16 cellular contexts compared by ENCODE assay signal in genomic region chr11:64430570-64430969, GRCh38.
DNase-seq lines count a peak whose midpoint lies in the region; ATAC-seq and TF ChIP-seq lines count a peak whose summit lies in the region.
"Had no signal": no experiment of that assay in that cellular context is flagged by ENCODE, and none has a peak within 500 bp of the region (broad histone marks: within the 10 kb centered on the region; RNA-seq: fewer than 3 reads in every experiment).

No MANE protein-coding gene starts in this region.

- H3K4me1 Mint-ChIP-seq in Caco-2 (ENCODE audit: low read depth, unreplicated experiment), result peaks cover 23% of the 10 kb centered on the region
- peaks cover 14% of the 10 kb centered on the region for H3K4me1 Mint-ChIP-seq in glutamatergic neuron (ENCODE audit: low read depth, unreplicated experiment)
- H3K4me1 Mint-ChIP-seq in neural crest cell, result peaks cover 11% of the 10 kb centered on the region
- H3K4me1 Mint-ChIP-seq: B cell had no signal

- H3K4me1 ChIP-seq in Caco-2 (peaks cover 36% of the 10 kb centered on the region), lower lobe of right lung (no peaks in the 10 kb centered on the region)
- H3K4me1 ChIP-seq: HAP-1 had no signal

- H3K9me3 Mint-ChIP-seq in Caco-2 (ENCODE audit: unreplicated experiment), result no peaks in the 10 kb centered on the region
- peaks cover 2% of the 10 kb centered on the region for H3K9me3 Mint-ChIP-seq in glutamatergic neuron (ENCODE audit: unreplicated experiment)
- no peaks in the 10 kb centered on the region for H3K9me3 Mint-ChIP-seq in neural crest cell

- no peak overlapping the region for H3K4me3 ChIP-seq in Caco-2 (ENCODE audit: low read depth, low read length)
- no peak overlapping the region for H3K4me3 ChIP-seq in lower lobe of right lung
- H3K4me3 ChIP-seq: HAP-1 had no signal

- TF ChIP-seq CTCF in Caco-2 (IDR thresholded peaks at IDR 0.05; ENCODE audit: insufficient read depth in 1 of 2, low read depth in 1 of 2, low read length in 1 of 2, severe bottlenecking in 1 of 2, unreplicated experiment in 1 of 2) (no peak), glutamatergic neuron (IDR thresholded peaks at IDR 0.05; ENCODE audit: partially characterized antibody, unreplicated experiment) (no peak), neural crest cell (conservative IDR thresholded peaks at IDR 0.05) (no peak), lower lobe of right lung (IDR thresholded peaks at IDR 0.05) (no peak)

- H3K27ac Mint-ChIP-seq in Caco-2 (ENCODE audit: unreplicated experiment) (peak overlapping the region; percentile 31), glutamatergic neuron (ENCODE audit: unreplicated experiment) (no peak overlapping the region), neural crest cell (ENCODE audit: unreplicated experiment) (peak overlapping the region; percentile 46)
- H3K27ac Mint-ChIP-seq: B cell; CD14-positive monocyte; CD8-positive, alpha-beta T cell had no signal

- H3K27me3 ChIP-seq in Caco-2 (replicated peaks; ENCODE audit: control insufficient read depth, insufficient read depth, low read length), result no peaks in the 10 kb centered on the region
- H3K27me3 ChIP-seq in lower lobe of right lung (ENCODE audit: low read depth), result peaks cover 18% of the 10 kb centered on the region

- BruUV-seq in Caco-2 (replicated peaks; lab: Mats Ljungman, UMichigan), result no TSS peak

- H3K36me3 Mint-ChIP-seq in Caco-2 (ENCODE audit: insufficient read depth, unreplicated experiment), result peaks cover 8% of the 10 kb centered on the region
- no peaks in the 10 kb centered on the region for H3K36me3 Mint-ChIP-seq in glutamatergic neuron (ENCODE audit: unreplicated experiment)
- no peaks in the 10 kb centered on the region for H3K36me3 Mint-ChIP-seq in neural crest cell (ENCODE audit: low read depth)
- H3K36me3 Mint-ChIP-seq: CD8-positive, alpha-beta T cell had no signal

- DNase-seq in Caco-2 (no peak), glutamatergic neuron (no peak), neural crest cell (ENCODE audit: low read depth, low spot score) (no peak), NCI-H82 treated with DMSO at 0.1 percent for 48 hours (lab: John Stamatoyannopoulos, UW; ENCODE audit: unreplicated experiment) (no peak), lower lobe of right lung (no peak)
- DNase-seq: CD8-positive, alpha-beta T cell; COR-L47; DND-41; GDM1; GOT3 had no signal

- ATAC-seq in HG02571 (IDR thresholded peaks at IDR 0.05; ENCODE audit: unreplicated experiment) (no peak), GM21717 (IDR thresholded peaks at IDR 0.05; ENCODE audit: unreplicated experiment) (no peak), lower lobe of right lung (no peak)
- ATAC-seq: CD8-positive, alpha-beta T cell; HepG2 had no signal

- intact Hi-C loops in Caco-2 (cut with micrococcal nuclease; ENCODE audit: unreplicated experiment) (no loop called here), lower lobe of right lung (cut with DNase I) (no loop called here)

- CTCF ChIA-PET in Caco-2 (lab: Charles Lee), result interaction anchor here (0.9 to 2.2 kb wide), 6 partner anchors 18 to 113 kb away, joined by 3 to 15 read pairs (median 4); partner anchors contain the start of genes PRDX5 and TRMT112

- H3K9me3 ChIP-seq in Caco-2, result no peaks in the 10 kb centered on the region
- H3K9me3 ChIP-seq in lower lobe of right lung, result no peaks in the 10 kb centered on the region
- H3K9me3 ChIP-seq: HAP-1 had no signal

- H3K27me3 Mint-ChIP-seq in Caco-2 (ENCODE audit: insufficient read depth, unreplicated experiment), result no peaks in the 10 kb centered on the region
- peaks cover 9% of the 10 kb centered on the region for H3K27me3 Mint-ChIP-seq in glutamatergic neuron (ENCODE audit: unreplicated experiment)
- peaks cover 10% of the 10 kb centered on the region for H3K27me3 Mint-ChIP-seq in neural crest cell (ENCODE audit: low read depth)

- POLR2A ChIA-PET in Caco-2 (lab: Charles Lee), result interaction anchor here (0.8 to 1.1 kb wide), 2 partner anchors 19 to 23 kb away, joined by 4 read pairs; no protein-coding TSS in a partner anchor

- H3K4me3 Mint-ChIP-seq in Caco-2 (ENCODE audit: unreplicated experiment) (peak overlapping the region; percentile 37), glutamatergic neuron (ENCODE audit: unreplicated experiment) (peak overlapping the region; percentile 40), neural crest cell (no peak overlapping the region)
- H3K4me3 Mint-ChIP-seq: B cell; CD14-positive monocyte; CD8-positive, alpha-beta T cell had no signal

- H3K36me3 ChIP-seq in Caco-2 (ENCODE audit: control insufficient read depth, insufficient read depth, low read length) (no peaks in the 10 kb centered on the region), lower lobe of right lung (no peaks in the 10 kb centered on the region)
- H3K36me3 ChIP-seq: HAP-1 had no signal

- H3K27ac ChIP-seq in lower lobe of right lung, result no peak overlapping the region
